ENCODE assay signal across 8 cellular contexts in the genomic region with DNA sequence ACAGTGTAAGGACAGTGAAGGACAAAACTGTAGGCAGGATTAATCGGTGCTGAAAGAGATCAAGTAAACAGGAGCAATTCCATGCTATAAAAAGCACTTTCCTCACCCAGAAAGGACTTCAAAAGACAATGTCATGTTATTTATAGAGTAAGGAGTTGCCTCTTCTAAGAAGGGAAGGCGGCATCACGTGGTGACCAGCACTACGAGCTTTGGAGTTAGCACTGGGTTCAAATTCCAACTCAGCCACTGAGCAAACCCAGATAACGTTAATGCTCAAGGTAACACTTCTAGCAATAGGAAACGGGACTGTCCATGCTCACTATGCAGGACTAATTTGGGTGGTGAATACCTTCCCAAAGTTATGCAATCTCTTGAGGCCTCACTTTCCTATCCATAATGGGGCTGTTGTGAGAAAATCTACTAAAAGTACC. TPM values are rescaled to one million over a fixed set of nuclear protein-coding genes. Genes with fewer than 3 reads are reported as not detected.
A peak's percentile ranks its signal among the peaks of the same experiment; 100 is the strongest.
DNase-seq lines count a peak whose midpoint lies in the region; ATAC-seq and TF ChIP-seq lines count a peak whose summit lies in the region.

No MANE protein-coding gene starts in this region.

- H3K4me3 ChIP-seq in DND-41 (ENCODE audit: low read depth in 1 of 2, low read length in 2 of 2) (peak overlapping the region in 1 of 2 experiments; percentile 65; a peak in 3 of 4 replicates), NT2/D1 (ENCODE audit: insufficient read length, low read depth) (peak overlapping the region; percentile 82), epithelial cell of proximal tubule (ENCODE audit: low read depth, low read length) (peak overlapping the region; percentile 84), neuron (ENCODE audit: low read length) (peak overlapping the region; percentile 69)

- TF ChIP-seq CTCF in DND-41 (IDR thresholded peaks at IDR 0.05; ENCODE audit: borderline replicate concordance, extremely low read depth, low read length, poor library complexity, severe bottlenecking) (no peak), epithelial cell of proximal tubule (conservative IDR thresholded peaks at IDR 0.05; ENCODE audit: low read depth, low read length) (no peak)

- DNase-seq in DND-41 (peak; percentile 8), NT2/D1 (ENCODE audit: low read depth, low spot score) (no peak), epithelial cell of proximal tubule (ENCODE audit: low read depth) (no peak), COLO668 (lab: John Stamatoyannopoulos, UW; ENCODE audit: unreplicated experiment) (no peak), HCEC 1CT (no peak), superior temporal gyrus (ENCODE audit: extremely low spot score) (no peak), NCI-H2029 (lab: John Stamatoyannopoulos, UW) (no peak)

- peaks cover 11% of the 10 kb centered on the region; the same call in 1 of the 2 replicates for H4K20me1 ChIP-seq in DND-41 (ENCODE audit: insufficient read depth, low read length)

- H3K4me1 ChIP-seq in DND-41 (ENCODE audit: insufficient read depth, low read length) (peaks cover 32% of the 10 kb centered on the region), NT2/D1 (ENCODE audit: insufficient read depth, insufficient read length) (no peaks in the 10 kb centered on the region), neuron (ENCODE audit: insufficient read depth, low read length) (peaks cover 14% of the 10 kb centered on the region)

- no peaks in the 10 kb centered on the region for H3K27me3 ChIP-seq in DND-41 (ENCODE audit: insufficient read depth, low read length, poor library complexity)
- H3K27me3 ChIP-seq in NT2/D1 (ENCODE audit: insufficient read depth, insufficient read length), result no peaks in the 10 kb centered on the region
- no peaks in the 10 kb centered on the region for H3K27me3 ChIP-seq in neuron (ENCODE audit: insufficient read depth, low read length)

- H3K9ac ChIP-seq in DND-41 (ENCODE audit: low read depth, low read length), result peak overlapping the region; percentile 95
- H3K9ac ChIP-seq in NT2/D1 (ENCODE audit: insufficient read length, low read depth), result peak overlapping the region; percentile 98

- H3K9me3 ChIP-seq in DND-41 (ENCODE audit: insufficient read depth, low read length, severe bottlenecking), result no peaks in the 10 kb centered on the region
- peaks cover 8% of the 10 kb centered on the region; the same call in 1 of the 2 replicates for H3K9me3 ChIP-seq in NT2/D1 (ENCODE audit: insufficient read depth, low read length)
- H3K9me3 ChIP-seq in neuron (ENCODE audit: low read length), result peaks cover 2% of the 10 kb centered on the region

- peaks cover 36% of the 10 kb centered on the region for H3K79me2 ChIP-seq in DND-41 (ENCODE audit: insufficient read depth, low read length)

- H3K27ac ChIP-seq in DND-41 (ENCODE audit: low read length), result peak overlapping the region; percentile 82

- H3K4me2 ChIP-seq in DND-41 (ENCODE audit: insufficient read depth, low read length), result peak overlapping the region; percentile 66

- peak overlapping the region; percentile 85 for H2AFZ ChIP-seq in DND-41 (ENCODE audit: low read depth, low read length)
- peak overlapping the region; percentile 65 for H2AFZ ChIP-seq in neuron (ENCODE audit: low read depth, low read length)

- no peaks in the 10 kb centered on the region; the same call in none of the 2 replicates for H3K36me3 ChIP-seq in DND-41 (ENCODE audit: insufficient read depth, low read length)
- H3K36me3 ChIP-seq in NT2/D1 (ENCODE audit: insufficient read depth, insufficient read length, low read length), result peaks cover 5% of the 10 kb centered on the region
- no peaks in the 10 kb centered on the region for H3K36me3 ChIP-seq in neuron (ENCODE audit: insufficient read depth, low read length)

- no peak for ATAC-seq in DND-41 (ENCODE audit: insufficient read depth, low read depth)

RNA-seq across cellular contexts. Expression of gene PANK1, which starts 0.7 kb away (rescaled TPM):
- total RNA-seq in epithelial cell of proximal tubule, result 5.8 and 7.8 TPM in 2 replicates

RNA-seq across cellular contexts. Expression of gene KIF20B, which starts 55.6 kb away (rescaled TPM):
- total RNA-seq in epithelial cell of proximal tubule, result 23.6 and 26.1 TPM in 2 replicates
